8 cellular contexts compared by ENCODE assay signal in the genomic region with DNA sequence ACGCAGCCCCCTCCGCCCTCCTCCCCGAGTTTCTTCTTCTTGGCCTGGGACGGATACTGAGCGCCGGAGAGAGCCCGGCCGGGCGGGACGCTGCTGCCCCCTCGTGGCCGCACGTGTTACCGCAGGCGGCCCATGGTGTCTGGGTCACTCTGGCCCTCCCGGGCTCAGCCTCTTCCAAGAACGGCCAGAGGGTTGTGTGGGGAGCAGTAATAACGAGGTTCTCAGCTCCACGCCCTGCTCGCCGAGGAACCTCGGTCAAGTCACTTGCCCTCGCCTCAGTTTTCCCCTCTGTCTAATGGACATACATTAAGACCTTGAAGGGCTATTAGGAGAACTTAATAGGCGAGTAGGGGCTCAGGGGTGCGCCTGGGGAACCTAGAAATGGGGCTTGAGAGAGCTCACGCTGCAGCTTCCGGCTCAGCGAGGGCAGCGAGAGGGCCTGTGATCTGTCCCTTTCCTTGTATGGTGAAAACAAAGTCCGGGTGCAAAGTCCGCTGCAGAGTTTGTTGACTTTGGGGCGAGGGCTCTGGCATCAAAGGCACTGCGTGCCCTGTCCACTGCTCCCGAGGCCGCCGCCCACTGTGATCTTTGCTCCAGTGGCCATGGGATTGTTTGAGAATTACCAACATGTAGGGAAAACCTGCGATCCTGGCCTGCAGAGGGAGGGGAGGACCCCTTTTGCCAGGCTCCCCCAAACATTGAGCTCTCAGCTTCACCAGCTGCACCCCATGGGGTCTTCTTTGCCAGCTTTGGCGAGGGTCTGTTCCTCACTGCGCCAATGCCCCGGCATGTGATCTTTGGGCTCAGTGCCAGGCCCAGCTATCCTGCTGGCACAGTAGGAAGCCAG. TPM values are rescaled to one million over a fixed set of nuclear protein-coding genes. Genes with fewer than 3 reads are reported as not detected.
DNase-seq lines count a peak whose midpoint lies in the region; ATAC-seq lines count a peak whose summit lies in the region.

No MANE protein-coding gene starts in this region.

- no peaks in the 10 kb centered on the region for H3K36me3 ChIP-seq in neuronal stem cell (replicated peaks in 1 of 2; ENCODE audit: control insufficient read depth in 2 of 2, insufficient read depth in 2 of 2, low read length in 2 of 2)

- peak; percentile 4 for DNase-seq in GF-D8 (lab: John Stamatoyannopoulos, UW)
- peak; percentile 77 for DNase-seq in HK-2 (ENCODE audit: unreplicated experiment)
- peak; percentile 64 for DNase-seq in RPMI7951 (ENCODE audit: low read depth)
- DNase-seq in activated T-helper 1 cell treated with anti-CD3 and anti-CD28 coated beads, Interleukin-12 subunit alpha, Interleukin-12 subunit beta, Interleukin-2, Interleukin-4 antibody, amounts not matched to agents 30 ng/mL and 10 ng/mL and 1 ng/mL, durations not matched to agents 14 hours and 24 hours and 36 hours (ENCODE audit: low spot score) = peak; percentile 60
- DNase-seq in fibroblast of the conjunctiva (ENCODE audit: low read depth) = peak; percentile 40
- peak; percentile 70 for DNase-seq in neuronal stem cell (ENCODE audit: low spot score)
- DNase-seq in substantia nigra (lab: John Stamatoyannopoulos, UW) = peak in 46 of 49 donors; percentile 26 to 81 (median 63)

- ATAC-seq in GM21526 (IDR thresholded peaks at IDR 0.05; ENCODE audit: low FRiP score, unreplicated experiment) = no peak

- WGBS in neuronal stem cell (ENCODE audit: extremely low coverage in 2 of 2, insufficient read length in 2 of 2, insufficient replicate concordance in 1 of 2), 2 donors = no CpG with 5 or more reads among the region's 40 CpGs

- no peak overlapping the region for H4K8ac ChIP-seq in neuronal stem cell (ENCODE audit: low read depth, low read length)

- peak overlapping the region; percentile 66 for H3K9ac ChIP-seq in neuronal stem cell (ENCODE audit: low read depth, low read length, poor library complexity)

- no peaks in the 10 kb centered on the region for H3K4me1 Mint-ChIP-seq in activated T-helper 1 cell treated with anti-CD3 and anti-CD28 coated beads, Interleukin-12 subunit alpha, Interleukin-12 subunit beta, Interleukin-2, Interleukin-4 antibody, amounts not matched to agents 30 ng/mL and 10 ng/mL and 1 ng/mL, durations not matched to agents 14 hours and 24 hours and 36 hours (ENCODE audit: low read depth)

- H2BK5ac ChIP-seq in neuronal stem cell (ENCODE audit: low read length) = no peak overlapping the region

- peaks cover 0 to 2% of the 10 kb centered on the region in 2 donors for H3K4me1 ChIP-seq in neuronal stem cell (ENCODE audit: control insufficient read depth in 2 of 2, insufficient read depth in 1 of 2, low read depth in 1 of 2, low read length in 2 of 2)

- H2BK12ac ChIP-seq in neuronal stem cell (ENCODE audit: low read length) = no peak overlapping the region

- H2BK120ac ChIP-seq in neuronal stem cell (ENCODE audit: low read depth, low read length) = no peak overlapping the region

- H2AK5ac ChIP-seq in neuronal stem cell (ENCODE audit: low read depth, low read length) = peak overlapping the region; percentile 89

- H3K79me1 ChIP-seq in neuronal stem cell (ENCODE audit: low read depth, low read length) = peaks cover 3% of the 10 kb centered on the region

- no peak overlapping the region for H3K23ac ChIP-seq in neuronal stem cell (ENCODE audit: low read depth, low read length, poor library complexity)

- H3K4ac ChIP-seq in neuronal stem cell (ENCODE audit: low read length) = no peak overlapping the region

- H3K27ac ChIP-seq in neuronal stem cell (replicated peaks; ENCODE audit: low read length) = no peak overlapping the region
- no peak overlapping the region for H3K27ac ChIP-seq in substantia nigra (ENCODE audit: low read depth, low read length, poor library complexity, severe bottlenecking)

- no peak overlapping the region for H3K14ac ChIP-seq in neuronal stem cell (ENCODE audit: low read length)

- intact Hi-C loops in activated T-helper 1 cell treated with anti-CD3 and anti-CD28 coated beads, Interleukin-12 subunit alpha, Interleukin-12 subunit beta, Interleukin-2, Interleukin-4 antibody, amounts not matched to agents 30 ng/mL and 10 ng/mL and 1 ng/mL, durations not matched to agents 14 hours and 24 hours and 36 hours (cut with micrococcal nuclease) = loop anchor here (1.0 to 5.0 kb wide), 4 partner anchors 27 to 149 kb away; a partner anchor contains a TSS

- H3K27ac Mint-ChIP-seq in activated T-helper 1 cell treated with anti-CD3 and anti-CD28 coated beads, Interleukin-12 subunit alpha, Interleukin-12 subunit beta, Interleukin-2, Interleukin-4 antibody, amounts not matched to agents 30 ng/mL and 10 ng/mL and 1 ng/mL, durations not matched to agents 14 hours and 24 hours and 36 hours = no peak overlapping the region

- no peak overlapping the region for H3K4me3 ChIP-seq in neuronal stem cell (ENCODE audit: low read length in 2 of 2)

- no peaks in the 10 kb centered on the region for H3K9me3 ChIP-seq in neuronal stem cell (replicated peaks in 1 of 2; ENCODE audit: control insufficient read depth in 2 of 2, insufficient read depth in 1 of 2, low read depth in 1 of 2, low read length in 2 of 2)

- peaks cover 0 to 18% (median 0%) of the 10 kb centered on the region in 3 experiments for H3K27me3 ChIP-seq in neuronal stem cell (ENCODE audit: control insufficient read depth in 3 of 3, insufficient read depth in 3 of 3, low read depth in 1 of 3, low read length in 3 of 3)

- peaks cover 8% of the 10 kb centered on the region for H3K27me3 Mint-ChIP-seq in activated T-helper 1 cell treated with anti-CD3 and anti-CD28 coated beads, Interleukin-12 subunit alpha, Interleukin-12 subunit beta, Interleukin-2, Interleukin-4 antibody, amounts not matched to agents 30 ng/mL and 10 ng/mL and 1 ng/mL, durations not matched to agents 14 hours and 24 hours and 36 hours (ENCODE audit: insufficient read depth)

- peak overlapping the region; percentile 75 for H2BK15ac ChIP-seq in neuronal stem cell (ENCODE audit: low read length)

- H3K18ac ChIP-seq in neuronal stem cell (ENCODE audit: low read length) = peak overlapping the region; percentile 7

- no peaks in the 10 kb centered on the region for H3K9me3 Mint-ChIP-seq in activated T-helper 1 cell treated with anti-CD3 and anti-CD28 coated beads, Interleukin-12 subunit alpha, Interleukin-12 subunit beta, Interleukin-2, Interleukin-4 antibody, amounts not matched to agents 30 ng/mL and 10 ng/mL and 1 ng/mL, durations not matched to agents 14 hours and 24 hours and 36 hours

- H4K91ac ChIP-seq in neuronal stem cell (ENCODE audit: low read depth, low read length, poor library complexity) = no peak overlapping the region

- H2AFZ ChIP-seq in neuronal stem cell (ENCODE audit: low read length) = peak overlapping the region; percentile 77

- no peak overlapping the region for H3K4me2 ChIP-seq in neuronal stem cell (ENCODE audit: insufficient read depth, low read length, poor library complexity, severe bottlenecking)

- no peaks in the 10 kb centered on the region for H3K36me3 Mint-ChIP-seq in activated T-helper 1 cell treated with anti-CD3 and anti-CD28 coated beads, Interleukin-12 subunit alpha, Interleukin-12 subunit beta, Interleukin-2, Interleukin-4 antibody, amounts not matched to agents 30 ng/mL and 10 ng/mL and 1 ng/mL, durations not matched to agents 14 hours and 24 hours and 36 hours (ENCODE audit: low read depth)

- H3K4me3 Mint-ChIP-seq in activated T-helper 1 cell treated with anti-CD3 and anti-CD28 coated beads, Interleukin-12 subunit alpha, Interleukin-12 subunit beta, Interleukin-2, Interleukin-4 antibody, amounts not matched to agents 30 ng/mL and 10 ng/mL and 1 ng/mL, durations not matched to agents 14 hours and 24 hours and 36 hours = no peak overlapping the region

RNA-seq across cellular contexts. Expression of a gene that starts 14.4 kb away (rescaled TPM):
- 0.48 and 0.59 TPM in 2 replicates for total RNA-seq in RPMI7951 (2014; rRNA removed; shearing (Covaris generic))
- 21.4 and 23.9 TPM in 2 replicates for total RNA-seq in activated T-helper 1 cell treated with anti-CD3 and anti-CD28 coated beads, Interleukin-12 subunit alpha, Interleukin-12 subunit beta, Interleukin-2, Interleukin-4 antibody, amounts not matched to agents 30 ng/mL and 10 ng/mL and 1 ng/mL, durations not matched to agents 14 hours and 24 hours and 36 hours
- 32.3 TPM for polyA plus RNA-seq in neuronal stem cell (2013, experiment 1 of 2)
- 34.5 TPM for polyA plus RNA-seq in neuronal stem cell (2013, experiment 2 of 2)

RNA-seq across cellular contexts. Expression of a gene that starts 26.3 kb away (rescaled TPM):
- 60.3 and 69.1 TPM in 2 replicates for total RNA-seq in RPMI7951 (2014; rRNA removed; shearing (Covaris generic))
- 33.9 and 39.7 TPM in 2 replicates for total RNA-seq in activated T-helper 1 cell treated with anti-CD3 and anti-CD28 coated beads, Interleukin-12 subunit alpha, Interleukin-12 subunit beta, Interleukin-2, Interleukin-4 antibody, amounts not matched to agents 30 ng/mL and 10 ng/mL and 1 ng/mL, durations not matched to agents 14 hours and 24 hours and 36 hours
- 36.4 TPM for polyA plus RNA-seq in neuronal stem cell (2013, experiment 1 of 2)
- polyA plus RNA-seq in neuronal stem cell (2013, experiment 2 of 2) = 35.7 TPM

Comparison
In these comparisons a context has a peak if more than half of its experiments do, and no peak if none do; other contexts are left out.
1. DNase-seq: peak in every context shown above with its lines; median percentile 77 in HK-2; 70 in neuronal stem cell; 64 in RPMI7951; 63 in substantia nigra; 60 in activated T-helper 1 cell treated with anti-CD3 and anti-CD28 coated beads, Interleukin-12 subunit alpha, Interleukin-12 subunit beta, Interleukin-2, Interleukin-4 antibody, amounts not matched to agents 30 ng/mL and 10 ng/mL and 1 ng/mL, durations not matched to agents 14 hours and 24 hours and 36 hours; 40 in fibroblast of the conjunctiva; 4 in GF-D8.
2. RNA of a gene that starts 14.4 kb away (total RNA-seq): 21.4 to 23.9 TPM in activated T-helper 1 cell treated with anti-CD3 and anti-CD28 coated beads, Interleukin-12 subunit alpha, Interleukin-12 subunit beta, Interleukin-2, Interleukin-4 antibody, amounts not matched to agents 30 ng/mL and 10 ng/mL and 1 ng/mL, durations not matched to agents 14 hours and 24 hours and 36 hours; 0.48 to 0.59 TPM in RPMI7951; every median in the first group is over 10 times any median in the second.